ENCODE assay signal across 1 cellular context in the genomic region with DNA sequence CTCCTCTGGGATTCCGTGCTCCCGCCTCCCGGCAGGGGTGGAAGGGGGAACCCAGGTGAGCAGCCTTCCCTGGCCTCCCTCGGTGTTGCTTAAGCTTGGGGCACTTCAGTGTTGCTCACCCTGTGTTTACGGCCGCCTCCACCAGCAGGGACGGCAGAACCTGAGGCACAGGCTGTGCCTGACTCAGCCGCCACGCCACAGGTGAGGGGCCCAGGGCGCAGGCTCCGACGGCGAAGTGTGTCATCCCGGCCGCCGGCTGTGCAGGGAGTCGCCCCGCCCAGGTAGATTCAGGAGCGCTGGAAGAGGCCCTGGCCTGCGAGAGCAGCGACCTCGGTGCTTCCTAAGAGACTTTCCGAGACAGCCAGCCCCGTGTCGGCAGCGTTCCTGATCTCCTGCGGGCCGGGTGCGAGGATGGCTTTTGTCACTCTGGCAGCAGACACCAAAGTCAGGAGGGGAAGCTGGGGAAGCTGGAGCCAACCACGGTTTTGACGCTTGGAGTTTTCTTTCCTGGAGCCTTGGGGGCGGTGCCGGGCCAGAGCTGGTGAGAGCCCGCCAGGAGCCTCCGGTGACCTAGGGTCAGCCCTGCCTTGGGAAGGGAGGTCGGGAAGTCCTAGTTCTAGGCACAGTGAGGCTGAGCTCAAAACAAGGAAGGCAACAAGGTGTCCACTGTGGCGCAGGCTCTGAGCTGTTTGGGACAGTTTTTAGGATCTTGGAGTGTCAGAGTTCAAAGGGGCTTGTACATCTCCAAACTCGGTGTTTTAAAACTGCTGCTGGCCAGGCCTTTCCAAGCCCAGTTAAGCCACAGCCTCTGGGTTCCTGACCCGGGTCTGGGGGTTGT.
TF ChIP-seq lines count a peak whose summit lies in the region.

No MANE protein-coding gene starts in this region.

TF ChIP-seq in HepG2, 621 proteins besides CTCF, POLR2A, EP300 and RAD21 (continued from another document):
- TF ChIP-seq SPEN (CRISPR knock-in tag; IDR thresholded peaks at IDR 0.05; ENCODE audit: low read depth) (peak; percentile 33; the same call in 1 of the 2 replicates), HNRNPL (IDR thresholded peaks at IDR 0.05; ENCODE audit: low read depth, low read length) (no peak; the same call in 1 of the 2 replicates), ZNF501 (CRISPR knock-in tag; IDR thresholded peaks at IDR 0.05) (no peak), ZNF251 (CRISPR knock-in tag; IDR thresholded peaks at IDR 0.05) (no peak), GTF3A (CRISPR knock-in tag; conservative IDR thresholded peaks at IDR 0.05) (0 out of 2 replicates have a peak, but pooled peaks have one; percentile 26), TAF1 (CRISPR knock-in tag; IDR thresholded peaks at IDR 0.05) (peak; percentile 74), KLF12 (CRISPR knock-in tag; IDR thresholded peaks at IDR 0.05; ENCODE audit: borderline replicate concordance) (0 out of 2 replicates have a peak, but pooled peaks have one; percentile 27), ZNF564 (CRISPR knock-in tag; IDR thresholded peaks at IDR 0.05) (peak; percentile 89; the same call in 1 of the 2 replicates)
- TF ChIP-seq, protein P1, sequence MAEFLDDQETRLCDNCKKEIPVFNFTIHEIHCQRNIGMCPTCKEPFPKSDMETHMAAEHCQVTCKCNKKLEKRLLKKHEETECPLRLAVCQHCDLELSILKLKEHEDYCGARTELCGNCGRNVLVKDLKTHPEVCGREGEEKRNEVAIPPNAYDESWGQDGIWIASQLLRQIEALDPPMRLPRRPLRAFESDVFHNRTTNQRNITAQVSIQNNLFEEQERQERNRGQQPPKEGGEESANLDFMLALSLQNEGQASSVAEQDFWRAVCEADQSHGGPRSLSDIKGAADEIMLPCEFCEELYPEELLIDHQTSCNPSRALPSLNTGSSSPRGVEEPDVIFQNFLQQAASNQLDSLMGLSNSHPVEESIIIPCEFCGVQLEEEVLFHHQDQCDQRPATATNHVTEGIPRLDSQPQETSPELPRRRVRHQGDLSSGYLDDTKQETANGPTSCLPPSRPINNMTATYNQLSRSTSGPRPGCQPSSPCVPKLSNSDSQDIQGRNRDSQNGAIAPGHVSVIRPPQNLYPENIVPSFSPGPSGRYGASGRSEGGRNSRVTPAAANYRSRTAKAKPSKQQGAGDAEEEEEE (CRISPR knock-in tag; IDR thresholded peaks at IDR 0.05; ENCODE audit: borderline replicate concordance), result no peak
- TF ChIP-seq, protein P2, sequence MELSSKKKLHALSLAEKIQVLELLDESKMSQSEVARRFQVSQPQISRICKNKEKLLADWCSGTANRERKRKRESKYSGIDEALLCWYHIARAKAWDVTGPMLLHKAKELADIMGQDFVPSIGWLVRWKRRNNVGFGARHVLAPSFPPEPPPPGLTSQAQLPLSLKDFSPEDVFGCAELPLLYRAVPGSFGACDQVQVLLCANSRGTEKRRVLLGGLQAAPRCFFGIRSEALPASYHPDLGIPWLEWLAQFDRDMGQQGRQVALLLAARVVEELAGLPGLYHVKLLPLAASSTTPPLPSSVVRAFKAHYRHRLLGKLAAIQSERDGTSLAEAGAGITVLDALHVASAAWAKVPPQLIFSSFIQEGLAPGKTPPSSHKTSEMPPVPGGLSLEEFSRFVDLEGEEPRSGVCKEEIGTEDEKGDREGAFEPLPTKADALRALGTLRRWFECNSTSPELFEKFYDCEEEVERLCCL (CRISPR knock-in tag; IDR thresholded peaks at IDR 0.05; ENCODE audit: borderline replicate concordance), result no peak; the same call in 1 of the 2 replicates
